ENCODE assay signal across 2 cellular contexts in genomic region chr1:156145622-156146005, GRCh38.
TF ChIP-seq lines count a peak whose summit lies in the region.

No MANE protein-coding gene starts in this region.

TF ChIP-seq in SK-N-SH treated with all-trans-retinoic acid at 6 μM for 48 hours, 23 proteins besides CTCF, POLR2A, EP300 and RAD21:
- TF ChIP-seq CSRNP3 (CRISPR knock-in tag; IDR thresholded peaks at IDR 0.05) (no peak), PATZ1 (CRISPR knock-in tag; IDR thresholded peaks at IDR 0.05; ENCODE audit: borderline replicate concordance) (peak; percentile 8; the same call in 1 of the 2 replicates)

TF ChIP-seq in H1, 55 proteins besides CTCF, POLR2A, EP300 and RAD21 (continued from another document):
- TF ChIP-seq USF2 (IDR thresholded peaks at IDR 0.05; ENCODE audit: low read length) (no peak), RFX5 (IDR thresholded peaks at IDR 0.05; ENCODE audit: borderline replicate concordance, low read depth, low read length) (no peak), MAFK (IDR thresholded peaks at IDR 0.05; ENCODE audit: low read depth, low read length) (no peak), TBP (IDR thresholded peaks at IDR 0.05; ENCODE audit: low read depth, low read length) (no peak), EGR1 (IDR thresholded peaks at IDR 0.05; ENCODE audit: borderline replicate concordance, low read depth, low read length) (no peak), EZH2 (IDR thresholded peaks at IDR 0.05; ENCODE audit: low read depth, low read length, severe bottlenecking) (no peak), PHF8 (conservative IDR thresholded peaks at IDR 0.05; ENCODE audit: low read depth, low read length) (no peak), CREB1 (IDR thresholded peaks at IDR 0.05) (no peak), SIRT6 (IDR thresholded peaks at IDR 0.05; ENCODE audit: low read length) (no peak), BCL11A (IDR thresholded peaks at IDR 0.05; ENCODE audit: low read depth in 2 of 2, low read length in 2 of 2) (no peak), POLR2AphosphoS5 (IDR thresholded peaks at IDR 0.05; ENCODE audit: low read depth, low read length) (no peak)
